Comparison of ENCODE assay signal across 1 cellular context in the genomic region with DNA sequence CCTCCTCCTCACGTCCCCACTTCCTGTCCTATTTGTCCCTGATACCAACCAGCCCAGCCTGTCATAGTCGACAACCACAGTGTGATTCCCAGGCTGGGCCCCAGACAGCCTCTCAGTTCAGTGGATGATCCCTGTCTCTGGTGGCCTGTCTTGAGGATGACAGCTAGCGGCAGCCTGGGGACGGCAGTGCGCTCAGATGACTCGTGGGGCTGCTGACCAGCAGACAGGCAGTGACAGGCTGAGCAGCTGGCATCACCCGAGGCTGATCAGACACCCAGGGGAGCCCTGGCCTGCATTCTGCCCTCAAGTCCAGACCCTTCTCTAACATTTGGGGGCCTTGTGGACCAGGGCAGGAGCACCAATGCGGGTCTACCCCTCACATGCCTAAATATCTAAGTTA.
TF ChIP-seq lines count a peak whose summit lies in the region.

No MANE protein-coding gene starts in this region.

TF ChIP-seq in WTC11, 78 proteins besides CTCF, POLR2A, EP300 and RAD21 (continued from another document):
- TF ChIP-seq ZNF121 (CRISPR knock-in tag; IDR thresholded peaks at IDR 0.05) (no peak), CBFB (CRISPR knock-in tag; IDR thresholded peaks at IDR 0.05; ENCODE audit: low read depth) (no peak), ESRRA (CRISPR knock-in tag; IDR thresholded peaks at IDR 0.05; ENCODE audit: borderline replicate concordance) (no peak), ZNF232 (CRISPR knock-in tag; IDR thresholded peaks at IDR 0.05) (no peak)
- TF ChIP-seq, protein P1, sequence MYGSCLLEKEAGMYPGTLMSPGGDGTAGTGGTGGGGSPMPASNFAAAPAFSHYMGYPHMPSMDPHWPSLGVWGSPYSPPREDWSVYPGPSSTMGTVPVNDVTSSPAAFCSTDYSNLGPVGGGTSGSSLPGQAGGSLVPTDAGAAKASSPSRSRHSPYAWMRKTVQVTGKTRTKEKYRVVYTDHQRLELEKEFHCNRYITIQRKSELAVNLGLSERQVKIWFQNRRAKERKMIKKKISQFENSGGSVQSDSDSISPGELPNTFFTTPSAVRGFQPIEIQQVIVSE (CRISPR knock-in tag; IDR thresholded peaks at IDR 0.05; ENCODE audit: borderline replicate concordance) = no peak
